ENCODE assay signal across 10 cellular contexts in genomic region chr1:157773723-157774350, GRCh38. TPM values are rescaled to one million over a fixed set of nuclear protein-coding genes. Genes with fewer than 3 reads are reported as not detected.
DNase-seq lines count a peak whose midpoint lies in the region; ATAC-seq and TF ChIP-seq lines count a peak whose summit lies in the region.
"Had no signal": no experiment of that assay in that cellular context is flagged by ENCODE, and none has a peak within 500 bp of the region (broad histone marks: within the 10 kb centered on the region; RNA-seq: fewer than 3 reads in every experiment).

No MANE protein-coding gene starts in this region.

- no peak overlapping the region for H3K4me3 ChIP-seq in Caco-2 (ENCODE audit: low read depth, low read length)
- no peak overlapping the region for H3K4me3 ChIP-seq in HL-60 (replicated peaks; ENCODE audit: insufficient read depth, low read length)
- H3K4me3 ChIP-seq in endodermal cell (ENCODE audit: low read length) = no peak overlapping the region
- H3K4me3 ChIP-seq in dorsolateral prefrontal cortex = no peak overlapping the region
- H3K4me3 ChIP-seq: SJSA1 had no signal

- no peaks in the 10 kb centered on the region for H3K36me3 Mint-ChIP-seq in Caco-2 (ENCODE audit: insufficient read depth, unreplicated experiment)
- H3K36me3 Mint-ChIP-seq in endodermal cell (ENCODE audit: low read depth) = no peaks in the 10 kb centered on the region

- no peak overlapping the region for H3K27ac ChIP-seq in HL-60 (replicated peaks)
- no peak overlapping the region for H3K27ac ChIP-seq in endodermal cell (ENCODE audit: low read depth, low read length)
- no peak overlapping the region for H3K27ac ChIP-seq in dorsolateral prefrontal cortex
- H3K27ac ChIP-seq: SJSA1 had no signal

- ATAC-seq in GM19455 (IDR thresholded peaks at IDR 0.05; ENCODE audit: unreplicated experiment) = peak; percentile 54

- no peaks in the 10 kb centered on the region for H3K36me3 ChIP-seq in Caco-2 (ENCODE audit: control insufficient read depth, insufficient read depth, low read length)
- H3K36me3 ChIP-seq in endodermal cell (ENCODE audit: control insufficient read depth, insufficient read depth, low read length) = no peaks in the 10 kb centered on the region
- H3K36me3 ChIP-seq: SJSA1 had no signal

- intact Hi-C loops in Caco-2 (cut with micrococcal nuclease; ENCODE audit: unreplicated experiment) (no loop called here), dorsolateral prefrontal cortex (cut with DNase I) (no loop called here)

- H3K9me3 Mint-ChIP-seq in Caco-2 (ENCODE audit: unreplicated experiment) (no peaks in the 10 kb centered on the region), endodermal cell (no peaks in the 10 kb centered on the region)

- no peaks in the 10 kb centered on the region for H3K4me1 ChIP-seq in Caco-2
- H3K4me1 ChIP-seq in endodermal cell (ENCODE audit: control insufficient read depth, insufficient read depth, low read length) = no peaks in the 10 kb centered on the region
- H3K4me1 ChIP-seq: SJSA1 had no signal

- POLR2A ChIA-PET in Caco-2 (lab: Charles Lee) = no interaction called here

- CTCF ChIA-PET in Caco-2 (lab: Charles Lee) = no interaction called here

- H3K9me3 ChIP-seq in Caco-2 (no peaks in the 10 kb centered on the region), endodermal cell (ENCODE audit: control insufficient read depth, low read length) (no peaks in the 10 kb centered on the region)
- H3K9me3 ChIP-seq: SJSA1 had no signal

- DNase-seq in Caco-2 = peak in 1 of 2 experiments; percentile 29
- peak in 1 of 2 experiments; percentile 59 for DNase-seq in HL-60 (ENCODE audit: low read depth in 1 of 2, low spot score in 1 of 2)
- DNase-seq in endodermal cell = peak; percentile 79
- no peak for DNase-seq in CD1c-positive myeloid dendritic cell (ENCODE audit: extremely low spot score)
- no peak for DNase-seq in COLO829 (ENCODE audit: low spot score)
- DNase-seq in dorsolateral prefrontal cortex = no peak
- no peak for DNase-seq in activated T-cell treated with anti-CD3 and anti-CD28 coated beads for 4 hours

- no peak overlapping the region for H3K9ac ChIP-seq in endodermal cell (ENCODE audit: extremely low read depth, low read length, poor library complexity, severe bottlenecking)

- H3K27me3 ChIP-seq in Caco-2 (replicated peaks; ENCODE audit: control insufficient read depth, insufficient read depth, low read length) = no peaks in the 10 kb centered on the region; the same call in 1 of the 2 replicates
- H3K27me3 ChIP-seq in HL-60 (ENCODE audit: insufficient read depth, poor library complexity, severe bottlenecking) = no peaks in the 10 kb centered on the region
- no peaks in the 10 kb centered on the region for H3K27me3 ChIP-seq in endodermal cell (ENCODE audit: control insufficient read depth, insufficient read depth, low read length, poor library complexity, severe bottlenecking)
- H3K27me3 ChIP-seq in dorsolateral prefrontal cortex = peaks cover 0 to 11% (median 0%) of the 10 kb centered on the region in 45 donors
- H3K27me3 ChIP-seq: SJSA1 had no signal

- no TSS peak for BruUV-seq in Caco-2 (replicated peaks; lab: Mats Ljungman, UMichigan)

- H3K4me3 Mint-ChIP-seq in Caco-2 (ENCODE audit: unreplicated experiment) (no peak overlapping the region), endodermal cell (no peak overlapping the region)

- TF ChIP-seq CTCF in Caco-2 (IDR thresholded peaks at IDR 0.05; ENCODE audit: insufficient read depth in 1 of 2, low read depth in 1 of 2, low read length in 1 of 2, severe bottlenecking in 1 of 2, unreplicated experiment in 1 of 2) (peak; percentile 32 to 43), HL-60 (IDR thresholded peaks at IDR 0.05; ENCODE audit: insufficient read depth, low read length) (peak; percentile 15), endodermal cell (conservative IDR thresholded peaks at IDR 0.05) (peak; percentile 80), dorsolateral prefrontal cortex (IDR thresholded peaks at IDR 0.05 in 54 of 56, conservative IDR thresholded peaks at IDR 0.05 in 2 of 56; ENCODE audit: low read depth in 1 of 56, partially characterized antibody in 56 of 56) (no peak)

- H3K27ac Mint-ChIP-seq in Caco-2 (ENCODE audit: unreplicated experiment) (no peak overlapping the region), endodermal cell (no peak overlapping the region)

- peaks cover 9% of the 10 kb centered on the region for H3K27me3 Mint-ChIP-seq in Caco-2 (ENCODE audit: insufficient read depth, unreplicated experiment)
- H3K27me3 Mint-ChIP-seq in endodermal cell (ENCODE audit: insufficient read depth) = no peaks in the 10 kb centered on the region

- WGBS in endodermal cell (ENCODE audit: insufficient coverage in 1 of 2, insufficient read length in 1 of 2), 2 experiments = 63 to 68% methylated on average over 1 of the region's 1 CpG

- H3K4me1 Mint-ChIP-seq in Caco-2 (ENCODE audit: low read depth, unreplicated experiment) (no peaks in the 10 kb centered on the region), endodermal cell (peaks cover 4% of the 10 kb centered on the region)

RNA-seq across cellular contexts. Expression of gene FCRL2, which starts 3.1 kb away (rescaled TPM):
- total RNA-seq in Caco-2 (2022) = not detected in 2 replicates
- not detected for total RNA-seq in endodermal cell
- polyA plus RNA-seq in endodermal cell (2013, experiment 1 of 2) = not detected
- polyA plus RNA-seq in endodermal cell (2013, experiment 2 of 2) = not detected
- under 1 TPM in 4 of 120 experiments, not detected in 116; 0.25 to 0.60 (median 0.38) TPM for total RNA-seq in dorsolateral prefrontal cortex
- total RNA-seq: renal cortical epithelial cell, SJSA1 had no signal

RNA-seq across cellular contexts. Expression of gene FCRL1, which starts 46.1 kb away (rescaled TPM):
- total RNA-seq in Caco-2 (2022) (not detected in 2 replicates), endodermal cell (not detected), dorsolateral prefrontal cortex (under 1 TPM in 8 of 120 experiments, not detected in 112; 0.16 to 0.78 (median 0.52) TPM)
- not detected for polyA plus RNA-seq in endodermal cell (2013, experiment 1 of 2)
- polyA plus RNA-seq in endodermal cell (2013, experiment 2 of 2) = not detected
- total RNA-seq: renal cortical epithelial cell, SJSA1 had no signal

Comparison
In these comparisons a context has a peak if more than half of its experiments do, and no peak if none do; other contexts are left out.
1. CTCF ChIP-seq: peak in Caco-2 (2 of 2), HL-60 (single experiment) and endodermal cell (single experiment); none in dorsolateral prefrontal cortex (0 of 56).